ENCODE assay signal across 11 cellular contexts in the genomic region with DNA sequence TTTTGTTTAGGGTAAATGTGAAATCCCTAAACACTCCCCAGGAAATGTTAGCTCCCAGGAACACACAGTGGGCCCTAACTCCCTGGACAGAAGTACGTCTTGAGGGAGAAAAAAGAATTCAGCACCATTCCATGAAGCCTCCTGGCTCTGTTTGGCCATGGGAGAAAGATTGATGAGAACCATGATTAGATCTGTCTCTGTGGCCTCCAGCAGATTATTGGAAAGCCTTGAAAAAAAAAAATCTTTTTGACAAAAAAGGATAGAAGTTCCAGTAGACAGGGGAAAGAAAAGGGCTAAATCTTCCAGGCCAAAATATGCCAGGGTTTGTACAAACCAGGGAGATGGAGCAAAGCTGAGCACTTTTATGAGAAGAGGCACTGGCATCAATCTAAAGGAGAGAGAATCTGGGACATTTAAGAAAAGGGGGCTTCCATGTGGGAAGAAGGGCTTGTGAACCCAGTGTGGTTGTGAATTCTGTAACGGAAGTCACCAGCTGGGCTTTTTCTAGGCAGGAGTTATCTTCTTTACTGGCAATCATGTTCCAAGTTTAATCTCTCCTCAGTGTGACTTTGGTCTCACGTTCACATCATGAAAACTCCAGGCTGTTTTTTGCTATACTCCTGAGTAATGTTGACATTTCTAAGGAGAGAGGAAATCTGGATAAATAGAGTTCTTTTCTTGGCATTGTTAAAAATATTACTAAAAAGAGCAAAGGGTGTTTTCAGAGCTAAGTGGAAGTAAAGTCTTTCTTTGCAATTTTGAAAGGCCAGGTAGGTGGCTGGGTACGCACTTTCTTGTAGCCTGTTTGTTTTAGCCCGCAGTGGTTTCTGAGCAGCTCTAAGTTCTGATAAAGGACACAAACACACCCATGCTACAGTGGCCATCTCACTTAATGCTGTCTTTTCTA.
A peak's percentile ranks its signal among the peaks of the same experiment; 100 is the strongest.
DNase-seq lines count a peak whose midpoint lies in the region; ATAC-seq, FAIRE-seq and TF ChIP-seq lines count a peak whose summit lies in the region.
"Had no signal": no experiment of that assay in that cellular context is flagged by ENCODE, and none has a peak within 500 bp of the region (broad histone marks: within the 10 kb centered on the region; RNA-seq: fewer than 3 reads in every experiment).

No MANE protein-coding gene starts in this region.

- dilution Hi-C loops in mammary epithelial cell (cut with HindIII; ENCODE audit: low sequenced_read_pairs) = loop anchor here (25.0 kb wide), 1 partner anchor 309 kb away; no protein-coding TSS in a partner anchor

- H3F3A ChIP-seq in smooth muscle cell (ENCODE audit: low read depth) = peaks cover 43% of the 10 kb centered on the region

- no peak overlapping the region for H3K27ac ChIP-seq in mammary epithelial cell (ENCODE audit: insufficient read depth, low read depth, low read length)
- H3K27ac ChIP-seq in smooth muscle cell (ENCODE audit: low read depth) = peak overlapping the region; percentile 94

- H4K20me1 ChIP-seq in mammary epithelial cell (ENCODE audit: insufficient read depth, low read length) = no peaks in the 10 kb centered on the region
- H4K20me1 ChIP-seq in smooth muscle cell (ENCODE audit: low read depth) = no peaks in the 10 kb centered on the region

- DNase-seq in HTR-8/SVneo (ENCODE audit: insufficient read length, low spot score) (no peak), mammary epithelial cell (no peak), left lobe of liver (ENCODE audit: low spot score) (no peak), smooth muscle cell (lab: John Stamatoyannopoulos, UW; ENCODE audit: unreplicated experiment) (no peak), HuH-7.5 (ENCODE audit: low spot score) (no peak), NCI-H2171 treated with DMSO at 0.1 percent for 48 hours (lab: John Stamatoyannopoulos, UW) (no peak), NCI-H2029 (lab: John Stamatoyannopoulos, UW) (no peak)
- no peak for DNase-seq in activated CD4-positive, alpha-beta T cell treated with anti-CD3 and anti-CD28 coated beads, Interleukin-2, amount 50 U/mL, for 48 hours
- DNase-seq: activated T-cell treated with anti-CD3 and anti-CD28 coated beads, Interleukin-2, amount 50 U/mL, for 1 hour; NCI-H2081; occipital lobe had no signal

- H3K79me2 ChIP-seq in mammary epithelial cell (ENCODE audit: insufficient read depth, low read length) (no peaks in the 10 kb centered on the region), smooth muscle cell (ENCODE audit: low read depth) (no peaks in the 10 kb centered on the region)

- H3K4me2 ChIP-seq in mammary epithelial cell (ENCODE audit: insufficient read depth, low read depth, low read length) (no peak overlapping the region), smooth muscle cell (peak overlapping the region; percentile 71)

- in situ Hi-C loops in mammary epithelial cell (cut with MboI; ENCODE audit: low sequenced_read_pairs in 2 of 2) = loop anchor here (5.0 to 10.0 kb wide), 3 partner anchors 304 to 578 kb away; no protein-coding TSS in a partner anchor

- H3K4me1 ChIP-seq in mammary epithelial cell (ENCODE audit: insufficient read depth, low read length) = peaks cover 37% of the 10 kb centered on the region
- H3K4me1 ChIP-seq in smooth muscle cell (ENCODE audit: low read depth) = peaks cover 80% of the 10 kb centered on the region

- peak overlapping the region; percentile 56 for H2AFZ ChIP-seq in mammary epithelial cell (ENCODE audit: low read depth, low read length)
- H2AFZ ChIP-seq in smooth muscle cell (ENCODE audit: low read depth) = peak overlapping the region; percentile 2

- 89% methylated on average over 5 of the region's 5 CpGs for WGBS in mammary epithelial cell (ENCODE audit: low coverage, missing lambda C conversion rate)
- WGBS in smooth muscle cell (ENCODE audit: low lambda C conversion rate) = 9% methylated on average over 5 of the region's 5 CpGs

- CTCF ChIA-PET in mammary epithelial cell (lab: Charles Lee; ENCODE audit: low non-redundant PET) = no interaction called here

- H3K9me3 ChIP-seq in mammary epithelial cell (replicated peaks; ENCODE audit: insufficient read depth, low read length) (no peaks in the 10 kb centered on the region), smooth muscle cell (replicated peaks; ENCODE audit: low read depth) (no peaks in the 10 kb centered on the region)

- H3K4me3 ChIP-seq in mammary epithelial cell (replicated peaks in 1 of 3; ENCODE audit: insufficient read depth in 1 of 3, low read depth in 2 of 3, low read length in 3 of 3) (no peak overlapping the region), smooth muscle cell (no peak overlapping the region)

- no TSS peak for BruUV-seq in mammary epithelial cell (replicated peaks; lab: Mats Ljungman, UMichigan)

- no peak for TF ChIP-seq CTCF in mammary epithelial cell (conservative IDR thresholded peaks at IDR 0.05 in 1 of 2, IDR thresholded peaks at IDR 0.05 in 1 of 2; ENCODE audit: extremely low read depth in 1 of 2, insufficient read depth in 1 of 2, low read depth in 1 of 2, low read length in 2 of 2)
- TF ChIP-seq CTCF in smooth muscle cell (IDR thresholded peaks at IDR 0.05; ENCODE audit: borderline replicate concordance, insufficient read depth, poor library complexity, severe bottlenecking) = no peak

- peak; percentile 96 for FAIRE-seq in HTR-8/SVneo (lab: Jason Lieb, UNC)

- intact Hi-C loops in mammary epithelial cell (cut with micrococcal nuclease) = loop anchor here (5.0 kb wide), 2 partner anchors 109 to 331 kb away; no protein-coding TSS in a partner anchor

- H3K27me3 ChIP-seq in mammary epithelial cell (ENCODE audit: insufficient read depth, low read length) (no peaks in the 10 kb centered on the region), smooth muscle cell (ENCODE audit: low read depth) (no peaks in the 10 kb centered on the region)

- no peaks in the 10 kb centered on the region for H3K36me3 ChIP-seq in mammary epithelial cell (ENCODE audit: insufficient read depth, low read length)
- H3K36me3 ChIP-seq in smooth muscle cell (ENCODE audit: low read depth) = no peaks in the 10 kb centered on the region

- H3K9ac ChIP-seq in mammary epithelial cell (ENCODE audit: insufficient read depth, low read length) (no peak overlapping the region), smooth muscle cell (ENCODE audit: low read depth) (peak overlapping the region; percentile 43)

- ATAC-seq in left lobe of liver = peak; percentile 25
